Comparison of ENCODE assay signal across 19 cellular contexts in the genomic region with DNA sequence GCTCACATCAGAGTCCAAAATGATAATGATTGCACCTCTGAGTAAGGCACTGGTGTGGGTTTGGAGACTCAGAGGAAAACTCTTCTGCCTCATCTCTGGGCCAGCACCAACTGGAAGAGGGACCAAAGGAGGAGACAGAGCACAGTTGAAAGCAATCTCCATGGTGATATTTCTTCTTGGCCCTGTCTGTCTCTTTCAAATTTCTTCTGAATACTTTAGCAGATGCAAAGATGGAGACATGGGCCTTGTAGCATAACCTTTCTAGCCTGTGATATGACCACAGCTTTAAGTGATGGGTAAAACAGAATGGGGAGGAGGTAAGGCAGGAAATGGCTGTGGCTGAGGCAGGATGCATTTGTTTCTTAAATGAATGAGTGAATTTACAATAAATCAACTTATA. TPM values are rescaled to one million over a fixed set of nuclear protein-coding genes. Genes with fewer than 3 reads are reported as not detected.
A peak's percentile ranks its signal among the peaks of the same experiment; 100 is the strongest.
DNase-seq lines count a peak whose midpoint lies in the region; ATAC-seq and TF ChIP-seq lines count a peak whose summit lies in the region.
"Had no signal": no experiment of that assay in that cellular context is flagged by ENCODE, and none has a peak within 500 bp of the region (broad histone marks: within the 10 kb centered on the region; RNA-seq: fewer than 3 reads in every experiment).

No MANE protein-coding gene starts in this region.

- no peak for TF ChIP-seq POLR2A in tibial nerve (IDR thresholded peaks at IDR 0.05)

- no peaks in the 10 kb centered on the region for H3K36me3 ChIP-seq in CD4-positive, CD25-positive, alpha-beta regulatory T cell (ENCODE audit: control insufficient read depth, insufficient read depth, low read length)
- H3K36me3 ChIP-seq in tibial nerve: no peaks in the 10 kb centered on the region
- H3K36me3 ChIP-seq in A673 (ENCODE audit: insufficient read depth, low read length, poor library complexity, severe bottlenecking): no peaks in the 10 kb centered on the region
- H3K36me3 ChIP-seq: esophagus muscularis mucosa had no signal

- TF ChIP-seq CTCF in natural killer cell (IDR thresholded peaks at IDR 0.05) (no peak), tibial nerve (IDR thresholded peaks at IDR 0.05) (no peak), A673 (conservative IDR thresholded peaks at IDR 0.05; ENCODE audit: low read depth, low read length) (no peak), GM10266 (IDR thresholded peaks at IDR 0.05; ENCODE audit: control insufficient read depth, insufficient read depth, low read depth, missing control alignments) (no peak)

- DNase-seq in CD4-positive, CD25-positive, alpha-beta regulatory T cell: peak in 2 of 3 donors; percentile 66 to 88
- peak; percentile 89 for DNase-seq in Jurkat, Clone E6-1 (ENCODE audit: low read depth, low spot score)
- DNase-seq in natural killer cell: no peak
- DNase-seq in tibial nerve (ENCODE audit: low spot score in 2 of 2): no peak
- DNase-seq in A673 (ENCODE audit: low spot score): no peak
- no peak for DNase-seq in GM10266 (ENCODE audit: extremely low spot score)
- DNase-seq: activated CD4-positive, alpha-beta T cell treated with anti-CD3 and anti-CD28 coated beads for 4 hours; activated effector memory CD4-positive, alpha-beta T cell treated with anti-CD3 and anti-CD28 coated beads, Interleukin-2, amount 50 U/mL, for 16 hours; body of pancreas; Karpas-422; NCI-H1105; NCI-H2107; NCI-H69; PC-3 had no signal

- TF ChIP-seq EP300 in tibial nerve (IDR thresholded peaks at IDR 0.05): no peak

- peak overlapping the region; percentile 52 for H3K4me3 ChIP-seq in CD4-positive, CD25-positive, alpha-beta regulatory T cell (ENCODE audit: low read depth, low read length)
- no peak overlapping the region for H3K4me3 ChIP-seq in Jurkat, Clone E6-1 (ENCODE audit: low read length)
- H3K4me3 ChIP-seq in tibial nerve (no peak overlapping the region), A673 (ENCODE audit: low read depth, low read length, poor library complexity, severe bottlenecking) (no peak overlapping the region)
- H3K4me3 ChIP-seq: body of pancreas, esophagus muscularis mucosa had no signal

- peaks cover 5% of the 10 kb centered on the region for H3K36me3 Mint-ChIP-seq in CD4-positive, CD25-positive, alpha-beta regulatory T cell
- peaks cover 18% of the 10 kb centered on the region for H3K36me3 Mint-ChIP-seq in activated naive CD4-positive, alpha-beta T cell treated with anti-CD3 and anti-CD28 coated beads, Interleukin-2, amount 50 U/mL, for 24 hours
- peaks cover 20% of the 10 kb centered on the region for H3K36me3 Mint-ChIP-seq in natural killer cell

- ATAC-seq in CD4-positive, CD25-positive, alpha-beta regulatory T cell (ENCODE audit: low read depth in 2 of 2): peak; percentile 96 to 97
- peak; percentile 73 to 87 (median 78) for ATAC-seq in natural killer cell
- ATAC-seq: body of pancreas, left lobe of liver, PC-3 had no signal

- BruUV-seq in A673 (replicated peaks; lab: Mats Ljungman, UMichigan): no TSS peak

- peak overlapping the region; percentile 77 to 99 (median 85) for H3K27ac Mint-ChIP-seq in CD4-positive, CD25-positive, alpha-beta regulatory T cell
- peak overlapping the region; percentile 99 for H3K27ac Mint-ChIP-seq in activated naive CD4-positive, alpha-beta T cell treated with anti-CD3 and anti-CD28 coated beads, Interleukin-2, amount 50 U/mL, for 24 hours
- peak overlapping the region; percentile 87 for H3K27ac Mint-ChIP-seq in natural killer cell

- H3K4me1 ChIP-seq in CD4-positive, CD25-positive, alpha-beta regulatory T cell (ENCODE audit: control insufficient read depth, insufficient read depth, low read length, poor library complexity, severe bottlenecking): peaks cover 47% of the 10 kb centered on the region
- no peaks in the 10 kb centered on the region for H3K4me1 ChIP-seq in tibial nerve
- H3K4me1 ChIP-seq in A673 (ENCODE audit: insufficient read depth, low read length, poor library complexity, severe bottlenecking): no peaks in the 10 kb centered on the region
- H3K4me1 ChIP-seq: body of pancreas, esophagus muscularis mucosa had no signal

- H3K27me3 ChIP-seq in CD4-positive, CD25-positive, alpha-beta regulatory T cell (ENCODE audit: control insufficient read depth, insufficient read depth, low read length): no peaks in the 10 kb centered on the region
- H3K27me3 ChIP-seq in tibial nerve (no peaks in the 10 kb centered on the region), A673 (replicated peaks; ENCODE audit: insufficient read depth, low read depth, low read length, poor library complexity) (no peaks in the 10 kb centered on the region)
- H3K27me3 ChIP-seq: body of pancreas, esophagus muscularis mucosa had no signal

- intact Hi-C loops in natural killer cell (cut with micrococcal nuclease): no loop called here
- intact Hi-C loops in A673 (cut with micrococcal nuclease; ENCODE audit: unreplicated experiment): no loop called here

- peaks cover 10% of the 10 kb centered on the region for H3K27me3 Mint-ChIP-seq in CD4-positive, CD25-positive, alpha-beta regulatory T cell
- H3K27me3 Mint-ChIP-seq in activated naive CD4-positive, alpha-beta T cell treated with anti-CD3 and anti-CD28 coated beads, Interleukin-2, amount 50 U/mL, for 24 hours: no peaks in the 10 kb centered on the region
- no peaks in the 10 kb centered on the region for H3K27me3 Mint-ChIP-seq in natural killer cell (ENCODE audit: low read depth in 2 of 2)

- CTCF ChIA-PET in A673 (lab: Charles Lee): no interaction called here

- H3K9me3 Mint-ChIP-seq in CD4-positive, CD25-positive, alpha-beta regulatory T cell: peaks cover 0 to 27% (median 5%) of the 10 kb centered on the region in 7 donors
- H3K9me3 Mint-ChIP-seq in activated naive CD4-positive, alpha-beta T cell treated with anti-CD3 and anti-CD28 coated beads, Interleukin-2, amount 50 U/mL, for 24 hours: no peaks in the 10 kb centered on the region
- peaks cover 5 to 12% of the 10 kb centered on the region in 2 donors for H3K9me3 Mint-ChIP-seq in natural killer cell

- H3K27ac ChIP-seq in CD4-positive, CD25-positive, alpha-beta regulatory T cell (ENCODE audit: insufficient read depth, low read length, poor library complexity, severe bottlenecking): peak overlapping the region; percentile 59
- H3K27ac ChIP-seq in tibial nerve: no peak overlapping the region
- H3K27ac ChIP-seq in A673 (ENCODE audit: low read depth, low read length, poor library complexity, severe bottlenecking): no peak overlapping the region
- H3K27ac ChIP-seq: body of pancreas, esophagus muscularis mucosa had no signal

- H3K4me1 Mint-ChIP-seq in CD4-positive, CD25-positive, alpha-beta regulatory T cell: peaks cover 39 to 82% (median 50%) of the 10 kb centered on the region in 4 donors
- peaks cover 96% of the 10 kb centered on the region for H3K4me1 Mint-ChIP-seq in activated naive CD4-positive, alpha-beta T cell treated with anti-CD3 and anti-CD28 coated beads, Interleukin-2, amount 50 U/mL, for 24 hours
- peaks cover 76 to 79% of the 10 kb centered on the region in 2 donors for H3K4me1 Mint-ChIP-seq in natural killer cell

- H3K9me3 ChIP-seq in CD4-positive, CD25-positive, alpha-beta regulatory T cell (ENCODE audit: control insufficient read depth in 2 of 2, low read length in 2 of 2): no peaks in the 10 kb centered on the region
- H3K9me3 ChIP-seq in tibial nerve (peaks cover 0 to 8% (median 0%) of the 10 kb centered on the region in 4 donors), A673 (ENCODE audit: low read depth, low read length, poor library complexity, severe bottlenecking) (no peaks in the 10 kb centered on the region)
- H3K9me3 ChIP-seq: body of pancreas, esophagus muscularis mucosa had no signal

- POLR2A ChIA-PET in A673 (lab: Charles Lee; ENCODE audit: low non-redundant PET): no interaction called here

- peak overlapping the region; percentile 64 to 74 (median 70) for H3K4me3 Mint-ChIP-seq in CD4-positive, CD25-positive, alpha-beta regulatory T cell
- peak overlapping the region; percentile 70 for H3K4me3 Mint-ChIP-seq in activated naive CD4-positive, alpha-beta T cell treated with anti-CD3 and anti-CD28 coated beads, Interleukin-2, amount 50 U/mL, for 24 hours
- H3K4me3 Mint-ChIP-seq in natural killer cell: peak overlapping the region; percentile 73

RNA-seq across cellular contexts. Expression of a gene that starts 12.2 kb away (rescaled TPM):
- total RNA-seq in CD4-positive, CD25-positive, alpha-beta regulatory T cell: 64.2 TPM
- polyA plus RNA-seq in CD4-positive, CD25-positive, alpha-beta regulatory T cell: 1,000 to 10,000 TPM in 1 of 4 donors, 100 to 1,000 TPM in 3; 519 to 1,084 (median 836) TPM
- polyA plus RNA-seq in Jurkat, Clone E6-1 (2012; ENCODE audit: insufficient read depth, insufficient read length): 168 TPM
- 100 to 1,000 TPM in 1 of 3 donors, 10 to 100 TPM in 2; 66.3 to 100 (median 67.6) TPM for total RNA-seq in natural killer cell
- total RNA-seq in tibial nerve: 10 to 100 TPM; 18.8 to 25.7 (median 23.6) TPM
- total RNA-seq in A673 (2021): not detected in 2 replicates
- total RNA-seq: H4, PC-3, SK-MEL-5 had no signal

RNA-seq across cellular contexts. Expression of a gene that starts 52.1 kb away (rescaled TPM):
- total RNA-seq in CD4-positive, CD25-positive, alpha-beta regulatory T cell: 8.0 TPM
- polyA plus RNA-seq in CD4-positive, CD25-positive, alpha-beta regulatory T cell: 10 to 100 TPM; 11.3 to 30.8 (median 18.4) TPM
- 0.21 TPM for polyA plus RNA-seq in Jurkat, Clone E6-1 (2012; ENCODE audit: insufficient read depth, insufficient read length)
- total RNA-seq in natural killer cell (10 to 100 TPM in 1 of 3 donors, 1 to 10 TPM in 2; 6.7 to 17.7 (median 8.4) TPM), tibial nerve (10 to 100 TPM in 2 of 4 donors, 1 to 10 TPM in 2; 6.3 to 15.9 (median 10.4) TPM), A673 (2021) (0.07 TPM in 1 of 2 replicates, not detected in the other)
- total RNA-seq: H4, PC-3, SK-MEL-5 had no signal

Comparison
In these comparisons a context has a peak if more than half of its experiments do, and no peak if none do; other contexts are left out.
1. DNase-seq: peak in CD4-positive, CD25-positive, alpha-beta regulatory T cell (2 of 3) and Jurkat, Clone E6-1 (single experiment); none in natural killer cell (single experiment), tibial nerve (0 of 2), A673 (single experiment) and GM10266 (single experiment).
2. RNA of a gene that starts 12.2 kb away (total RNA-seq): 66.3 to 100 TPM in natural killer cell, 64.2 TPM in CD4-positive, CD25-positive, alpha-beta regulatory T cell (single experiment) and 18.8 to 25.7 TPM in tibial nerve; not detected in A673; every median in the first group is over 10 times any median in the second.
3. Peak in every context shown above with its lines, with median percentiles within 50 percentile points of each other: H3K27ac Mint-ChIP-seq and H3K4me3 Mint-ChIP-seq.